ENCODE assay signal across 11 cellular contexts in genomic region chr1:153122831-153123421, GRCh38. TPM values are rescaled to one million over a fixed set of nuclear protein-coding genes. Genes with fewer than 3 reads are reported as not detected.
A peak's percentile ranks its signal among the peaks of the same experiment; 100 is the strongest.
DNase-seq lines count a peak whose midpoint lies in the region; ATAC-seq and TF ChIP-seq lines count a peak whose summit lies in the region.
"Had no signal": no experiment of that assay in that cellular context is flagged by ENCODE, and none has a peak within 500 bp of the region (broad histone marks: within the 10 kb centered on the region; RNA-seq: fewer than 3 reads in every experiment).

No MANE protein-coding gene starts in this region.

- CTCF ChIA-PET in Panc1 (lab: Charles Lee) = no interaction called here

- H3K4me3 ChIP-seq in Panc1 (ENCODE audit: low read depth in 2 of 2, low read length in 2 of 2) = no peak overlapping the region

- no peaks in the 10 kb centered on the region for H3K27me3 ChIP-seq in Panc1 (ENCODE audit: control insufficient read depth, insufficient read depth, low read length)

- ATAC-seq in Panc1 (peak; percentile 72), GM21367 (IDR thresholded peaks at IDR 0.05; ENCODE audit: unreplicated experiment) (no peak), HG03108 (IDR thresholded peaks at IDR 0.05; ENCODE audit: unreplicated experiment) (no peak), GM21619 (IDR thresholded peaks at IDR 0.05; ENCODE audit: unreplicated experiment) (no peak)

- BruUV-seq in Panc1 (replicated peaks; lab: Mats Ljungman, UMichigan) = no TSS peak

- no peaks in the 10 kb centered on the region for H3K4me1 ChIP-seq in Panc1 (ENCODE audit: control insufficient read depth, insufficient read depth, low read length)

- H3K27ac ChIP-seq in Panc1 (ENCODE audit: low read length) = no peak overlapping the region

- H3K9me3 ChIP-seq in Panc1 (ENCODE audit: control insufficient read depth, insufficient read depth, low read depth, low read length) = no peaks in the 10 kb centered on the region

- no peaks in the 10 kb centered on the region for H3K36me3 ChIP-seq in Panc1 (ENCODE audit: control insufficient read depth, insufficient read depth, low read length)

- peak; percentile 82 for DNase-seq in Daoy (ENCODE audit: low read depth)
- peak; percentile 70 for DNase-seq in NCI-H1092 (lab: John Stamatoyannopoulos, UW)
- DNase-seq in Panc1 (ENCODE audit: low read depth, low spot score) = no peak
- DNase-seq in kidney tubule cell (ENCODE audit: low spot score) = peak; percentile 33
- no peak for DNase-seq in NCI-H524 (lab: John Stamatoyannopoulos, UW)
- DNase-seq: CD8-positive, alpha-beta memory T cell; central memory CD4-positive, alpha-beta T cell; stimulated activated naive CD4-positive, alpha-beta T cell had no signal

- TF ChIP-seq CTCF in Panc1 (IDR thresholded peaks at IDR 0.05) = no peak

- POLR2A ChIA-PET in Panc1 (lab: Charles Lee) = interaction anchor here (0.7 kb wide), 1 partner anchor 97 kb away, joined by 3 read pairs; no protein-coding TSS in a partner anchor

- intact Hi-C loops in Panc1 (cut with micrococcal nuclease; ENCODE audit: unreplicated experiment) = no loop called here

- in situ Hi-C loops in Panc1 (cut with HindIII; ENCODE audit: low pct_unique_long_range_greater_than_20kb, low sequenced_read_pairs) = no loop called here

RNA-seq across cellular contexts. Expression of gene SPRR2F, which starts 9.6 kb away (rescaled TPM):
- total RNA-seq in Daoy (2014; rRNA removed; shearing (Covaris generic)) = not detected in 2 replicates
- not detected for total RNA-seq in Panc1 (2021; ENCODE audit: unreplicated experiment)
- not detected for polyA plus RNA-seq in Panc1 (2012; ENCODE audit: insufficient read length)
- total RNA-seq: CD8-positive, alpha-beta memory T cell had no signal
- polyA plus RNA-seq: CD8-positive, alpha-beta memory T cell had no signal

RNA-seq across cellular contexts. Expression of gene SPRR2G, which starts 27.8 kb away (rescaled TPM):
- total RNA-seq in Daoy (2014; rRNA removed; shearing (Covaris generic)) = not detected in 2 replicates
- not detected for total RNA-seq in Panc1 (2021; ENCODE audit: unreplicated experiment)
- not detected for polyA plus RNA-seq in Panc1 (2012; ENCODE audit: insufficient read length)
- total RNA-seq: CD8-positive, alpha-beta memory T cell had no signal
- polyA plus RNA-seq: CD8-positive, alpha-beta memory T cell had no signal

RNA-seq across cellular contexts. Expression of gene SPRR2E, which starts 28.6 kb away (rescaled TPM):
- not detected in 2 replicates for total RNA-seq in Daoy (2014; rRNA removed; shearing (Covaris generic))
- not detected for total RNA-seq in Panc1 (2021; ENCODE audit: unreplicated experiment)
- not detected for polyA plus RNA-seq in Panc1 (2012; ENCODE audit: insufficient read length)
- total RNA-seq: CD8-positive, alpha-beta memory T cell had no signal
- polyA plus RNA-seq: CD8-positive, alpha-beta memory T cell had no signal

RNA-seq across cellular contexts. Expression of gene SPRR2B, which starts 51.5 kb away (rescaled TPM):
- not detected in 2 replicates for total RNA-seq in Daoy (2014; rRNA removed; shearing (Covaris generic))
- not detected for total RNA-seq in Panc1 (2021; ENCODE audit: unreplicated experiment)
- polyA plus RNA-seq in Panc1 (2012; ENCODE audit: insufficient read length) = not detected
- total RNA-seq: CD8-positive, alpha-beta memory T cell had no signal
- polyA plus RNA-seq: CD8-positive, alpha-beta memory T cell had no signal

Comparison
In these comparisons a context has a peak if more than half of its experiments do, and no peak if none do; other contexts are left out.
1. DNase-seq: peak in Daoy (single experiment), NCI-H1092 (single experiment) and kidney tubule cell (single experiment); none in Panc1 (single experiment) and NCI-H524 (0 of 2).